Comparison of ENCODE assay signal across 1 cellular context in genomic region chr12:115354007-115354452, GRCh38.
TF ChIP-seq lines count a peak whose summit lies in the region.

No MANE protein-coding gene starts in this region.

TF ChIP-seq in GM23338, 12 proteins besides CTCF, POLR2A, EP300 and RAD21 (continued from another document):
- TF ChIP-seq REST (IDR thresholded peaks at IDR 0.05; ENCODE audit: unreplicated experiment) (no peak), STAT1 (IDR thresholded peaks at IDR 0.05; ENCODE audit: unreplicated experiment) (no peak), ZNF331 (CRISPR knock-in tag; IDR thresholded peaks at IDR 0.05; ENCODE audit: low read depth) (no peak)
